Comparison of ENCODE assay signal across 2 cellular contexts in the genomic region with DNA sequence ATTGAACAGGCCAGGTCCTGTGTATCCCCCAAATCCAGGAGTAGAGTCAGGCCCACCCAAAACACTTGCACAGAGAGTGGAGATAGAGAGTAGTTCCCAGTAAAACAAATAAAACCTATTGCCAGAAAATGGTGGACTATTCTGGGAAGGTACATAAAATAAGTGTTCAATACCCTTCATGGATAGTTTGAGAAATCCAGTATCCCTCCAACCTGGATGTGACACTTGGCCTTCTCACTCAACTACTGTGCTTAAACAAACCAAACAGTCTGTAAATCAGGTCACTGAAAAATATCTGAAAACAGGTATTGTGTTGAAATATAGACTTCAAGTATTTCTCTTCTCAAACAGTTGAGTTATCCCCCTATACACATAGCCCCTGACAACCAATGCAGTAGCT.
A peak's percentile ranks its signal among the peaks of the same experiment; 100 is the strongest.
TF ChIP-seq lines count a peak whose summit lies in the region.

No MANE protein-coding gene starts in this region.

TF ChIP-seq in liver, 16 proteins besides CTCF, POLR2A, EP300 and RAD21:
- no peak for TF ChIP-seq JUND (IDR thresholded peaks at IDR 0.05)
- TF ChIP-seq, protein P1, sequence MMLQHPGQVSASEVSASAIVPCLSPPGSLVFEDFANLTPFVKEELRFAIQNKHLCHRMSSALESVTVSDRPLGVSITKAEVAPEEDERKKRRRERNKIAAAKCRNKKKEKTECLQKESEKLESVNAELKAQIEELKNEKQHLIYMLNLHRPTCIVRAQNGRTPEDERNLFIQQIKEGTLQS (IDR thresholded peaks at IDR 0.05): no peak
- no peak for TF ChIP-seq EGR1 (IDR thresholded peaks at IDR 0.05; ENCODE audit: low read depth in 2 of 2)
- peak in 1 of 2 donors; percentile 21 for TF ChIP-seq HNF4A (conservative IDR thresholded peaks at IDR 0.05)
- TF ChIP-seq FOXA1 (IDR thresholded peaks at IDR 0.05): no peak
- TF ChIP-seq, protein P2, sequence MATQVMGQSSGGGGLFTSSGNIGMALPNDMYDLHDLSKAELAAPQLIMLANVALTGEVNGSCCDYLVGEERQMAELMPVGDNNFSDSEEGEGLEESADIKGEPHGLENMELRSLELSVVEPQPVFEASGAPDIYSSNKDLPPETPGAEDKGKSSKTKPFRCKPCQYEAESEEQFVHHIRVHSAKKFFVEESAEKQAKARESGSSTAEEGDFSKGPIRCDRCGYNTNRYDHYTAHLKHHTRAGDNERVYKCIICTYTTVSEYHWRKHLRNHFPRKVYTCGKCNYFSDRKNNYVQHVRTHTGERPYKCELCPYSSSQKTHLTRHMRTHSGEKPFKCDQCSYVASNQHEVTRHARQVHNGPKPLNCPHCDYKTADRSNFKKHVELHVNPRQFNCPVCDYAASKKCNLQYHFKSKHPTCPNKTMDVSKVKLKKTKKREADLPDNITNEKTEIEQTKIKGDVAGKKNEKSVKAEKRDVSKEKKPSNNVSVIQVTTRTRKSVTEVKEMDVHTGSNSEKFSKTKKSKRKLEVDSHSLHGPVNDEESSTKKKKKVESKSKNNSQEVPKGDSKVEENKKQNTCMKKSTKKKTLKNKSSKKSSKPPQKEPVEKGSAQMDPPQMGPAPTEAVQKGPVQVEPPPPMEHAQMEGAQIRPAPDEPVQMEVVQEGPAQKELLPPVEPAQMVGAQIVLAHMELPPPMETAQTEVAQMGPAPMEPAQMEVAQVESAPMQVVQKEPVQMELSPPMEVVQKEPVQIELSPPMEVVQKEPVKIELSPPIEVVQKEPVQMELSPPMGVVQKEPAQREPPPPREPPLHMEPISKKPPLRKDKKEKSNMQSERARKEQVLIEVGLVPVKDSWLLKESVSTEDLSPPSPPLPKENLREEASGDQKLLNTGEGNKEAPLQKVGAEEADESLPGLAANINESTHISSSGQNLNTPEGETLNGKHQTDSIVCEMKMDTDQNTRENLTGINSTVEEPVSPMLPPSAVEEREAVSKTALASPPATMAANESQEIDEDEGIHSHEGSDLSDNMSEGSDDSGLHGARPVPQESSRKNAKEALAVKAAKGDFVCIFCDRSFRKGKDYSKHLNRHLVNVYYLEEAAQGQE (IDR thresholded peaks at IDR 0.05): no peak
- TF ChIP-seq FOXA2 (IDR thresholded peaks at IDR 0.05): no peak
- no peak for TF ChIP-seq GABPA (IDR thresholded peaks at IDR 0.05 in 1 of 2, conservative IDR thresholded peaks at IDR 0.05 in 1 of 2)
- no peak for TF ChIP-seq TAF1 (conservative IDR thresholded peaks at IDR 0.05)
- TF ChIP-seq NR2F2 (IDR thresholded peaks at IDR 0.05): no peak
- TF ChIP-seq SP1 (IDR thresholded peaks at IDR 0.05): no peak
- TF ChIP-seq YY1 (IDR thresholded peaks at IDR 0.05): peak; percentile 35
- TF ChIP-seq HNF4G (IDR thresholded peaks at IDR 0.05): no peak
- TF ChIP-seq, protein P3, sequence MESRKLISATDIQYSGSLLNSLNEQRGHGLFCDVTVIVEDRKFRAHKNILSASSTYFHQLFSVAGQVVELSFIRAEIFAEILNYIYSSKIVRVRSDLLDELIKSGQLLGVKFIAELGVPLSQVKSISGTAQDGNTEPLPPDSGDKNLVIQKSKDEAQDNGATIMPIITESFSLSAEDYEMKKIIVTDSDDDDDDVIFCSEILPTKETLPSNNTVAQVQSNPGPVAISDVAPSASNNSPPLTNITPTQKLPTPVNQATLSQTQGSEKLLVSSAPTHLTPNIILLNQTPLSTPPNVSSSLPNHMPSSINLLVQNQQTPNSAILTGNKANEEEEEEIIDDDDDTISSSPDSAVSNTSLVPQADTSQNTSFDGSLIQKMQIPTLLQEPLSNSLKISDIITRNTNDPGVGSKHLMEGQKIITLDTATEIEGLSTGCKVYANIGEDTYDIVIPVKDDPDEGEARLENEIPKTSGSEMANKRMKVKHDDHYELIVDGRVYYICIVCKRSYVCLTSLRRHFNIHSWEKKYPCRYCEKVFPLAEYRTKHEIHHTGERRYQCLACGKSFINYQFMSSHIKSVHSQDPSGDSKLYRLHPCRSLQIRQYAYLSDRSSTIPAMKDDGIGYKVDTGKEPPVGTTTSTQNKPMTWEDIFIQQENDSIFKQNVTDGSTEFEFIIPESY (IDR thresholded peaks at IDR 0.05): no peak
- TF ChIP-seq, protein P4, sequence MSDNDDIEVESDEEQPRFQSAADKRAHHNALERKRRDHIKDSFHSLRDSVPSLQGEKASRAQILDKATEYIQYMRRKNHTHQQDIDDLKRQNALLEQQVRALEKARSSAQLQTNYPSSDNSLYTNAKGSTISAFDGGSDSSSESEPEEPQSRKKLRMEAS (IDR thresholded peaks at IDR 0.05): no peak
- TF ChIP-seq RXRA (IDR thresholded peaks at IDR 0.05): peak in 1 of 2 donors; percentile 64

TF ChIP-seq in HepG2, 621 proteins besides CTCF, POLR2A, EP300 and RAD21:
- TF ChIP-seq MTA3 (CRISPR knock-in tag; IDR thresholded peaks at IDR 0.05): no peak
